ENCODE assay signal across 1 cellular context in genomic region chr10:112832959-112833358, GRCh38.
TF ChIP-seq lines count a peak whose summit lies in the region.

No MANE protein-coding gene starts in this region.

TF ChIP-seq in WTC11, 78 proteins besides CTCF, POLR2A, EP300 and RAD21 (continued from another document):
- no peak for TF ChIP-seq ARID4B (CRISPR knock-in tag; IDR thresholded peaks at IDR 0.05; ENCODE audit: borderline replicate concordance)
- TF ChIP-seq FOXK1 (CRISPR knock-in tag; IDR thresholded peaks at IDR 0.05): no peak
- no peak for TF ChIP-seq ZBTB43 (CRISPR knock-in tag; IDR thresholded peaks at IDR 0.05)
- TF ChIP-seq ZSCAN18 (CRISPR knock-in tag; IDR thresholded peaks at IDR 0.05): no peak
- no peak for TF ChIP-seq MAX (CRISPR knock-in tag; IDR thresholded peaks at IDR 0.05)
- TF ChIP-seq ZNF425 (CRISPR knock-in tag; conservative IDR thresholded peaks at IDR 0.05): no peak
- TF ChIP-seq ZNF219 (CRISPR knock-in tag; IDR thresholded peaks at IDR 0.05; ENCODE audit: borderline replicate concordance): no peak
- TF ChIP-seq ATF6 (CRISPR knock-in tag; IDR thresholded peaks at IDR 0.05): no peak
- TF ChIP-seq NR1H2 (CRISPR knock-in tag; IDR thresholded peaks at IDR 0.05): no peak
- TF ChIP-seq MLX (CRISPR knock-in tag; IDR thresholded peaks at IDR 0.05): no peak
- no peak for TF ChIP-seq SP1 (CRISPR knock-in tag; conservative IDR thresholded peaks at IDR 0.05)
